In the genomic region with DNA sequence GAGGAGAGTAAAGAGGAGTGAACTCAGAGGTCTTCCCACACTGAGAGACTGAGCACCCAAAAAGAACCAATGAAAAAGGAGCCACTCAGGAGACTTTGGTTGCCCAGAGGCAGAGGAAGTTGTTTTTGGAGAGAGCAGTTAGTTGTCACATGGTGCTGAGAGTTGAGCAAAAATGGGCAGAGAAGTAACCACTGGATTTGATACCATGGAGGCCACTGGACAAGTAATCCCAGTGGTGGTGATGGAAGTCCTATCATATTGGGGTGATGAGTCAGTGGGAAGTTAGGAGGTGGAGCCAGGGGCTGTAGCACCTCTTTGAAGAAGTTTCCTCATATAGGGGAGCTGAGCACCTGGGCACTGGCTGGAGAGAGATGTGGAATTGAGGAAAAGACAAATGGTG, we compare ENCODE assay signal across 1 cellular context.
TF ChIP-seq lines count a peak whose summit lies in the region.

No MANE protein-coding gene starts in this region.

TF ChIP-seq in IMR-90, 13 proteins besides CTCF, POLR2A, EP300 and RAD21 (continued from another document):
- TF ChIP-seq SMC3 (IDR thresholded peaks at IDR 0.05; ENCODE audit: low read depth, low read length): no peak
